Comparison of ENCODE assay signal across 8 cellular contexts in the genomic region with DNA sequence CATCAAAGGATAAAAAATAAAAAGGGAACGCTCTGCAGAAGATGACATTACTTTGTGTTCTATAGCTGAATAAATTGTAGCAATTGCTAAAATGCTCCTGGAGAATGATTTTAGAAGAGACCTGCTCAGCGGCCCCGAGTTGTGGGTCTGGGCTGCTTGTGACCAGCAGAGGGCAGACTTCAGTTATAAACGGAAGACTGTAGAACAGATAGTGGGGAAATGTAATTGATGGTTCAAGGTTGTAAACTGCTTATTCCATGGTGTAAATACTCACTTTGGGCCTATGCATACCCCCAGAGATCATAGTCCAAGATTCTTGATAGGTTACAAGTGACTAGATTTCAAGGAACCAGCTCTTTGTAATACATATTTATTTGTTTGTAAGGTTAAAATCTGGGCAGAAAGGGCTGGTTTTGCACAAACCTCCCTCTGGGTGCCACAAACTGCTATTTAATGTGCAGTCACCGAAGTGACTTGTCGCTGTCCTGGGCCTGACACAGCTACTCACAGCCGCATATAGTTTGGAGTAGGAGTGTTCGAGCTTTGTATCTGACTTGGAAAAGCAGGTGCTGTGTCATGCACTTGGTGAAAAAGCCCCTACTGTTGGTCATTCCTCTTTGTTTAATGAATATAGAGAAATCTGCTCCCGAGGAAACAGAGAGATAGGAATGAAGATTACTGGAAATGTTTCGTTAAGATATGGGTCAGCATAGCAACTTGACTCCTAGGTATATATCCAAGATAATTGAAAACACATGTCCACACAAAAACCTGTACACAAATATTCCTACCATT. TPM values are rescaled to one million over a fixed set of nuclear protein-coding genes. Genes with fewer than 3 reads are reported as not detected.
DNase-seq lines count a peak whose midpoint lies in the region; ATAC-seq and TF ChIP-seq lines count a peak whose summit lies in the region.

No MANE protein-coding gene starts in this region.

- CTCF ChIA-PET in naive thymus-derived CD4-positive, alpha-beta T cell (lab: Charles Lee), result interaction anchor here (0.6 to 9.7 kb wide), 10 partner anchors 35 to 239 kb away, joined by 3 to 114 read pairs (median 5); a partner anchor contains a TSS

- no peaks in the 10 kb centered on the region for H3K36me3 Mint-ChIP-seq in naive thymus-derived CD4-positive, alpha-beta T cell
- H3K36me3 Mint-ChIP-seq in stimulated activated naive B cell treated with anti-CD40 and anti-IgM and Interleukin-4, amounts not matched to agents 10 μg/mL and 1 μg/mL and 100 μg/mL, for 72 hours, result no peaks in the 10 kb centered on the region

- H3K36me3 ChIP-seq in naive thymus-derived CD4-positive, alpha-beta T cell (ENCODE audit: control insufficient read depth in 2 of 3, insufficient read depth in 3 of 3, low read length in 3 of 3), result no peaks in the 10 kb centered on the region

- H3K27ac Mint-ChIP-seq in naive thymus-derived CD4-positive, alpha-beta T cell, result peak overlapping the region in 5 of 9 donors; percentile 8 to 81 (median 52)
- H3K27ac Mint-ChIP-seq in stimulated activated naive B cell treated with anti-CD40 and anti-IgM and Interleukin-4, amounts not matched to agents 10 μg/mL and 1 μg/mL and 100 μg/mL, for 72 hours, result no peak overlapping the region

- no peak overlapping the region for H3K27ac ChIP-seq in naive thymus-derived CD4-positive, alpha-beta T cell (ENCODE audit: low read depth, low read length)

- no peak overlapping the region for H3K4me3 ChIP-seq in epithelial cell of esophagus (ENCODE audit: low read length)
- H3K4me3 ChIP-seq in naive thymus-derived CD4-positive, alpha-beta T cell (ENCODE audit: low read length), result no peak overlapping the region

- TF ChIP-seq CTCF in epithelial cell of esophagus (IDR thresholded peaks at IDR 0.05; ENCODE audit: insufficient read depth, low read depth, low read length, missing control alignments), result peak; percentile 86

- peaks cover 6% of the 10 kb centered on the region in 2 donors for H3K4me1 ChIP-seq in naive thymus-derived CD4-positive, alpha-beta T cell (ENCODE audit: control insufficient read depth in 2 of 2, insufficient read depth in 2 of 2, low read length in 2 of 2)

- no peaks in the 10 kb centered on the region for H3K9me3 ChIP-seq in naive thymus-derived CD4-positive, alpha-beta T cell (ENCODE audit: control insufficient read depth in 2 of 3, low read length in 3 of 3)

- intact Hi-C loops in naive thymus-derived CD4-positive, alpha-beta T cell (cut with micrococcal nuclease), result loop anchor here (1.0 to 10.0 kb wide), 5 partner anchors 35 to 983 kb away; a partner anchor contains a TSS

- peaks cover 6 to 23% (median 16%) of the 10 kb centered on the region in 7 donors for H3K4me1 Mint-ChIP-seq in naive thymus-derived CD4-positive, alpha-beta T cell
- H3K4me1 Mint-ChIP-seq in stimulated activated naive B cell treated with anti-CD40 and anti-IgM and Interleukin-4, amounts not matched to agents 10 μg/mL and 1 μg/mL and 100 μg/mL, for 72 hours, result peaks cover 10 to 24% of the 10 kb centered on the region in 2 donors

- POLR2A ChIA-PET in naive thymus-derived CD4-positive, alpha-beta T cell (lab: Charles Lee), result interaction anchor here (0.7 kb wide), 1 partner anchor 230 kb away, joined by 5 read pairs; no protein-coding TSS in a partner anchor

- peaks cover 0 to 4% of the 10 kb centered on the region in 2 donors for H3K27me3 ChIP-seq in naive thymus-derived CD4-positive, alpha-beta T cell (ENCODE audit: control insufficient read depth in 2 of 2, insufficient read depth in 2 of 2, low read length in 2 of 2)

- peak overlapping the region in 6 of 10 donors; percentile 6 to 51 (median 33) for H3K4me3 Mint-ChIP-seq in naive thymus-derived CD4-positive, alpha-beta T cell
- H3K4me3 Mint-ChIP-seq in stimulated activated naive B cell treated with anti-CD40 and anti-IgM and Interleukin-4, amounts not matched to agents 10 μg/mL and 1 μg/mL and 100 μg/mL, for 72 hours, result no peak overlapping the region

- peak; percentile 78 for DNase-seq in CD1c-positive myeloid dendritic cell (ENCODE audit: extremely low spot score)
- DNase-seq in HS-5 (ENCODE audit: low read depth), result peak; percentile 45
- peak; percentile 37 for DNase-seq in NOMO-1 treated with dmso at 0.1 percent for 144 hours (lab: John Stamatoyannopoulos, UW; ENCODE audit: unreplicated experiment)
- peak; percentile 45 for DNase-seq in activated CD8-positive, alpha-beta memory T cell treated with anti-CD3 and anti-CD28 coated beads, Interleukin-2, amount 50 U/mL, for 1 hour (ENCODE audit: extremely low read depth)
- peak; percentile 71 for DNase-seq in epithelial cell of esophagus (ENCODE audit: low read depth)
- peak; percentile 38 to 75 (median 60) for DNase-seq in naive thymus-derived CD4-positive, alpha-beta T cell
- peak; percentile 29 for DNase-seq in stimulated activated naive B cell treated with anti-CD40 and anti-IgM and Interleukin-4, amounts not matched to agents 10 μg/mL and 1 μg/mL and 100 μg/mL, for 72 hours

- H3K9me3 Mint-ChIP-seq in naive thymus-derived CD4-positive, alpha-beta T cell, result peaks cover 0 to 1% (median 0%) of the 10 kb centered on the region in 11 donors
- no peaks in the 10 kb centered on the region for H3K9me3 Mint-ChIP-seq in stimulated activated naive B cell treated with anti-CD40 and anti-IgM and Interleukin-4, amounts not matched to agents 10 μg/mL and 1 μg/mL and 100 μg/mL, for 72 hours

- peaks cover 0 to 18% (median 9%) of the 10 kb centered on the region in 5 donors for H3K27me3 Mint-ChIP-seq in naive thymus-derived CD4-positive, alpha-beta T cell
- H3K27me3 Mint-ChIP-seq in stimulated activated naive B cell treated with anti-CD40 and anti-IgM and Interleukin-4, amounts not matched to agents 10 μg/mL and 1 μg/mL and 100 μg/mL, for 72 hours, result peaks cover 22 to 23% of the 10 kb centered on the region in 2 donors

- ATAC-seq in GM19351 (IDR thresholded peaks at IDR 0.05; ENCODE audit: unreplicated experiment), result peak; percentile 52
- ATAC-seq in naive thymus-derived CD4-positive, alpha-beta T cell, result peak; percentile 61
- peak; percentile 70 to 74 for ATAC-seq in stimulated activated naive B cell treated with anti-CD40 and anti-IgM and Interleukin-4, amounts not matched to agents 10 μg/mL and 1 μg/mL and 100 μg/mL, for 72 hours (replicated peaks)

RNA-seq across cellular contexts. Expression of a gene that starts 34.7 kb away (rescaled TPM):
- total RNA-seq in naive thymus-derived CD4-positive, alpha-beta T cell, result 100 to 1,000 TPM in 1 of 5 experiments, 10 to 100 TPM in 4; 63.4 to 126 (median 76.2) TPM
- 100 to 1,000 TPM; 155 to 277 TPM for polyA plus RNA-seq in naive thymus-derived CD4-positive, alpha-beta T cell

Comparison
In these comparisons a context has a peak if more than half of its experiments do, and no peak if none do; other contexts are left out.
1. H3K4me3 Mint-ChIP-seq: peak in naive thymus-derived CD4-positive, alpha-beta T cell (6 of 10); none in stimulated activated naive B cell treated with anti-CD40 and anti-IgM and Interleukin-4, amounts not matched to agents 10 μg/mL and 1 μg/mL and 100 μg/mL, for 72 hours (0 of 2).
2. Peak in every context shown above with its lines, with median percentiles within 50 percentile points of each other: DNase-seq and ATAC-seq.